ENCODE assay signal across 25 cellular contexts in the genomic region with DNA sequence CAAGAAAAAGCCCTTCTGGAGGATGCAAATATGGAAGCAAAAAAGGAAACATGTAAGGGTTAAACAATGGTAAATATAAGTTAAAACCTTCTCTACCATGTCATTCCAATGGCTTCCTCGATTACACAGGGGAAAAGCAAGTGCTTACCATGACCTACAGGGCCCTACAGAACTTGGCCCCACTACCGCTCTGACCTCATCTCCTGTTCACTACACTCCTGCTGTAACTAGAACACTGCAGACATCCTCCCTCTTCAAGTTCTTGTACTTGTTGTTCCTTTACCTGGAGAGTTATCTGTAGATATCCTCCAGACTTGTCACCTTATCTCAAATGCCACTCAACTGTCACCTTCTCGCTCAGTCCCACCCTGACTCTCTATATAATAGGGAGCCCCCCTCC.
"Had no signal": no experiment of that assay in that cellular context is flagged by ENCODE, and none has a peak within 500 bp of the region (broad histone marks: within the 10 kb centered on the region; RNA-seq: fewer than 3 reads in every experiment).

No MANE protein-coding gene starts in this region.

- H3K9me3 ChIP-seq: colonic mucosa, esophagus muscularis mucosa, esophagus squamous epithelium, gastrocnemius medialis, heart left ventricle had no signal

- H3K4me1 Mint-ChIP-seq: endodermal cell had no signal

- ATAC-seq: effector memory CD8-positive, alpha-beta T cell; esophagus mucosa; foreskin keratinocyte; gastrocnemius medialis; gastroesophageal sphincter; heart right ventricle had no signal

- H3K36me3 ChIP-seq: colonic mucosa, esophagus muscularis mucosa, gastrocnemius medialis, gastroesophageal sphincter, heart right ventricle had no signal

- H3K4me3 ChIP-seq: colonic mucosa, coronary artery, dorsolateral prefrontal cortex, esophagus muscularis mucosa, esophagus squamous epithelium, gastrocnemius medialis, gastroesophageal sphincter, heart left ventricle, heart right ventricle had no signal

- H3K27ac Mint-ChIP-seq: dendritic cell treated with granulocyte-macrophage colony-stimulating factor and Interleukin-4, amounts not matched to agents 40 ng/mL and 50 ng/mL, for 4 days; effector memory CD8-positive, alpha-beta T cell; endodermal cell had no signal

- H3K4me1 ChIP-seq: colonic mucosa, esophagus muscularis mucosa, foreskin keratinocyte, gastrocnemius medialis, gastroesophageal sphincter, heart right ventricle had no signal

- DNase-seq: colonic mucosa; cortex of kidney; dermis blood vessel endothelial cell; dorsolateral prefrontal cortex; effector CD4-positive, alpha-beta T cell; effector CD8-positive, alpha-beta T cell; effector memory CD4-positive, alpha-beta T cell; effector memory CD8-positive, alpha-beta T cell; endodermal cell; erythroblast; esophagus squamous epithelium; foreskin fibroblast; foreskin keratinocyte; foreskin melanocyte; gastrocnemius medialis; glutamatergic neuron; head of caudate nucleus; heart left ventricle; heart right ventricle had no signal

- H3K27me3 ChIP-seq: colonic mucosa, dorsolateral prefrontal cortex, esophagus muscularis mucosa, esophagus squamous epithelium, foreskin keratinocyte, gastrocnemius medialis, gastroesophageal sphincter, heart left ventricle, heart right ventricle had no signal

- H3K4me3 Mint-ChIP-seq: dendritic cell treated with granulocyte-macrophage colony-stimulating factor and Interleukin-4, amounts not matched to agents 40 ng/mL and 50 ng/mL, for 4 days; effector memory CD8-positive, alpha-beta T cell; endodermal cell had no signal

- H3K27ac ChIP-seq: colonic mucosa, coronary artery, dorsolateral prefrontal cortex, epithelial cell of prostate, esophagus muscularis mucosa, esophagus squamous epithelium, foreskin keratinocyte, gastrocnemius medialis, gastroesophageal sphincter, heart left ventricle, heart right ventricle had no signal

- H3K9me3 Mint-ChIP-seq: endodermal cell had no signal
